ENCODE assay signal across 14 cellular contexts in genomic region chr6:154341326-154341725, GRCh38. TPM values are rescaled to one million over a fixed set of nuclear protein-coding genes. Genes with fewer than 3 reads are reported as not detected.
"Had no signal": no experiment of that assay in that cellular context is flagged by ENCODE, and none has a peak within 500 bp of the region (broad histone marks: within the 10 kb centered on the region; RNA-seq: fewer than 3 reads in every experiment).

No MANE protein-coding gene starts in this region.

- H3K4me3 ChIP-seq: cardiac muscle cell, hepatocyte, upper lobe of left lung had no signal

- ATAC-seq: activated T-cell treated with anti-CD3 and anti-CD28 coated beads, Interleukin-2, amount 50 U/mL, for 72 hours; naive thymus-derived CD8-positive, alpha-beta T cell had no signal

- H3K27me3 ChIP-seq: cardiac muscle cell, hepatocyte, upper lobe of left lung had no signal

- DNase-seq: activated CD4-positive, alpha-beta memory T cell treated with anti-CD3 and anti-CD28 coated beads, Interleukin-2, amount 10 ng/mL, durations not matched to agents 7 days and 5 days; activated CD8-positive, alpha-beta memory T cell treated with anti-CD3 and anti-CD28 coated beads, Interleukin-2, amount 50 U/mL, for 4 hours; activated gamma-delta T cell treated with Interleukin-2 at 50 U/mL for 16 hours; activated naive CD8-positive, alpha-beta T cell treated with anti-CD3 and anti-CD28 coated beads, Interleukin-2, amount 10 ng/mL, durations not matched to agents 7 days and 5 days; activated T-cell treated with anti-CD3 and anti-CD28 coated beads, Interleukin-2, amount 50 U/mL, for 72 hours; anterior cingulate cortex; kidney glomerular epithelial cell; naive thymus-derived CD8-positive, alpha-beta T cell; occipital lobe; stimulated activated CD4-positive, alpha-beta T cell treated with anti-CD3 and anti-CD28 coated beads, Interleukin-2, amount 100 ng/mL, for 48 hours; stimulated activated naive CD4-positive, alpha-beta T cell treated with Interleukin-2 at 50 U/mL for 16 hours; upper lobe of left lung had no signal

- H3K36me3 ChIP-seq: cardiac muscle cell, upper lobe of left lung had no signal

- H2AFZ ChIP-seq: hepatocyte had no signal

- H3K79me2 ChIP-seq: hepatocyte had no signal

- H3K4me2 ChIP-seq: hepatocyte had no signal

- H3K9me3 ChIP-seq: upper lobe of left lung had no signal

- H3K27ac ChIP-seq: cardiac muscle cell, hepatocyte, upper lobe of left lung had no signal

RNA-seq across cellular contexts. Expression of gene IPCEF1, which starts 15.3 kb away (rescaled TPM):
- polyA plus RNA-seq: cardiac muscle cell, hepatocyte had no signal
